In the genomic region with DNA sequence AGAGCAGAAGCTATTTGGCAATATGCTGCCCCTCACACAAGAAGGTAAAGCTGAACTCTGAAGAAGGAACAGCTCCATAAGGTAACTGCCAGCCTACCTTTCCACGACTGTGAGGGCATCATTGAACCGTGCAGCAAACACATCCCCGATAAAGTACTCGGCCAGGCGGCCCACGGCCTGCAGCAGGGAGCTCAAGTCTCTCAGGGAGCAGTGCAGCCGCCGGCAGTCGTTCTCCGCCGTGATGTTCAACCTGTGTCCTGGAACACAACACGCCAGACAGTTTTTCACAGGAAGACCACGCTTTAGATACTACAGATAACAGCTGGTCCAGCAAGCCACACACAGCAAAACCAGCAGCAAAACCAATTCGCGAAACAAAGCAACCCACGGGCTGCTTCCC, we compare ENCODE assay signal across 15 cellular contexts.
"Had no signal": no experiment of that assay in that cellular context is flagged by ENCODE, and none has a peak within 500 bp of the region (broad histone marks: within the 10 kb centered on the region; RNA-seq: fewer than 3 reads in every experiment).

No MANE protein-coding gene starts in this region.

- ATAC-seq: gastroesophageal sphincter, left cardiac atrium had no signal

- DNase-seq: activated CD4-positive, alpha-beta T cell treated with anti-CD3 and anti-CD28 coated beads for 48 hours; activated naive CD4-positive, alpha-beta T cell treated with anti-CD3 and anti-CD28 coated beads for 36 hours; activated T-cell treated with anti-CD3 and anti-CD28 coated beads, Interleukin-2, amount 50 U/mL, for 1 hour; amygdala; colonic mucosa; head of caudate nucleus; hypothalamus; left cardiac atrium; stimulated activated CD4-positive, alpha-beta T cell treated with anti-CD3 and anti-CD28 coated beads, Interleukin-2, amount 100 ng/mL, for 48 hours; stimulated activated naive CD4-positive, alpha-beta T cell treated with Interleukin-2 at 50 U/mL for 16 hours; SW 1271; tibial artery had no signal

- H3K27me3 ChIP-seq: colonic mucosa, gastroesophageal sphincter, tibial artery had no signal

- H3K9me3 Mint-ChIP-seq: activated naive CD4-positive, alpha-beta T cell treated with anti-CD3 and anti-CD28 coated beads for 36 hours; neural crest cell had no signal

- H3K4me1 Mint-ChIP-seq: neural crest cell had no signal

- H3K4me3 ChIP-seq: colonic mucosa, gastroesophageal sphincter, tibial artery had no signal

- H3K4me3 Mint-ChIP-seq: activated naive CD4-positive, alpha-beta T cell treated with anti-CD3 and anti-CD28 coated beads for 36 hours; neural crest cell had no signal

- H3K4me1 ChIP-seq: colonic mucosa had no signal

- H3K27ac Mint-ChIP-seq: activated naive CD4-positive, alpha-beta T cell treated with anti-CD3 and anti-CD28 coated beads for 36 hours had no signal

- H3K27ac ChIP-seq: colonic mucosa, epithelial cell of prostate, gastroesophageal sphincter, tibial artery had no signal
